ENCODE assay signal across 9 cellular contexts in the genomic region with DNA sequence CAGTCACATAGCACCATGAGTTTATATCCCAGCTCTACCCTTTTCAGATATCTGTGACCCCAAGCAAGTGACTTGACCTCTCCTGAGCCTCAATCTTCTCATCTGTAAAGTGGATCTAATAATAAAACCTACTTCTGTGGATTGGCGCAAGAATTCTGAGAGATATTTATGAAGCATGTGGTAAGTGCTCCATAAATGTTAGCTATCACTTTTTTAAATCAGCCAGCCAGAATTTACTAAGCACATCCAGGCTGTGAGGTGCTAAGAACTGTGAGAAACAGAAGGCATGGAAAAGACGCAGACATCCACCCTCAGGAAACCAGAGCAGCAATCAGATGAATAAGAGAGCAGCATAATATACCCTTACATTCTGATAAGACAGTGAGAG. TPM values are rescaled to one million over a fixed set of nuclear protein-coding genes. Genes with fewer than 3 reads are reported as not detected.
A peak's percentile ranks its signal among the peaks of the same experiment; 100 is the strongest.
DNase-seq lines count a peak whose midpoint lies in the region; ATAC-seq and TF ChIP-seq lines count a peak whose summit lies in the region.
"Had no signal": no experiment of that assay in that cellular context is flagged by ENCODE, and none has a peak within 500 bp of the region (broad histone marks: within the 10 kb centered on the region; RNA-seq: fewer than 3 reads in every experiment).

No MANE protein-coding gene starts in this region.

- H3K4me3 Mint-ChIP-seq in GM23338 (no peak overlapping the region; the same call in 2 of the 3 replicates), mesothelial cell of epicardium (no peak overlapping the region)
- H3K4me3 Mint-ChIP-seq: naive B cell had no signal

- no peaks in the 10 kb centered on the region for H3K9me3 ChIP-seq in skeletal muscle satellite cell (replicated peaks; ENCODE audit: low read length)

- no peaks in the 10 kb centered on the region for H3K9me2 ChIP-seq in GM23338 (ENCODE audit: insufficient read depth)

- no peaks in the 10 kb centered on the region for H3K36me3 ChIP-seq in GM23338 (ENCODE audit: insufficient read depth)
- no peaks in the 10 kb centered on the region for H3K36me3 ChIP-seq in skeletal muscle satellite cell (ENCODE audit: insufficient read depth, low read length)

- H3K27me3 ChIP-seq in GM23338 (ENCODE audit: insufficient read depth) (peaks cover 16% of the 10 kb centered on the region), skeletal muscle satellite cell (ENCODE audit: control insufficient read depth, insufficient read depth, low read length) (no peaks in the 10 kb centered on the region)

- H3K4me1 Mint-ChIP-seq in GM23338 (peaks cover 4% of the 10 kb centered on the region; the same call in 1 of the 3 replicates), mesothelial cell of epicardium (peaks cover 14% of the 10 kb centered on the region)

- H3K27me3 Mint-ChIP-seq in GM23338 (ENCODE audit: insufficient read depth, low read depth, poor library complexity) (peaks cover 4% of the 10 kb centered on the region), mesothelial cell of epicardium (ENCODE audit: low read depth) (no peaks in the 10 kb centered on the region)
- H3K27me3 Mint-ChIP-seq: naive B cell had no signal

- CTCF ChIA-PET in RWPE1 (lab: Yijun Ruan, JAX): no interaction called here

- in situ Hi-C loops in GM13977 (cut with MboI; ENCODE audit: low pct_unique_long_range_greater_than_20kb, low sequenced_read_pairs, unreplicated experiment) (no loop called here), ACHN (cut with HindIII; ENCODE audit: low pct_ligation_motif_present, low pct_unique_long_range_greater_than_20kb, low sequenced_read_pairs) (no loop called here)

- peak overlapping the region; percentile 87 for H3K9ac ChIP-seq in skeletal muscle satellite cell (ENCODE audit: low read depth, low read length)

- no peak for ATAC-seq in GM23338

- 0 out of 2 replicates have a peak overlapping the region, but pooled peaks have one; percentile 89 for H3K27ac ChIP-seq in GM23338 (ENCODE audit: low read depth)
- H3K27ac ChIP-seq in RWPE1: peak overlapping the region; percentile 80

- POLR2A ChIA-PET in RWPE1 (lab: Yijun Ruan, JAX; ENCODE audit: low non-redundant PET): no interaction called here

- 0 out of 2 replicates have a peak, but pooled peaks cover 7% of the 10 kb centered on the region for H3F3A ChIP-seq in GM23338 (replicated peaks; ENCODE audit: low read depth)

- no peak for TF ChIP-seq CTCF in GM23338 (conservative IDR thresholded peaks at IDR 0.05; ENCODE audit: low read depth in 2 of 2)
- TF ChIP-seq CTCF in RWPE1 (conservative IDR thresholded peaks at IDR 0.05; ENCODE audit: low read depth): no peak
- no peak for TF ChIP-seq CTCF in fibroblast of villous mesenchyme (IDR thresholded peaks at IDR 0.05; ENCODE audit: insufficient read depth, low read depth, low read length)
- TF ChIP-seq CTCF in mesothelial cell of epicardium (IDR thresholded peaks at IDR 0.05; ENCODE audit: unreplicated experiment): no peak
- no peak for TF ChIP-seq CTCF in GM13977 (IDR thresholded peaks at IDR 0.05; ENCODE audit: extremely low read depth, insufficient read depth, missing control alignments)

- H3K9me3 Mint-ChIP-seq in GM23338 (no peaks in the 10 kb centered on the region), mesothelial cell of epicardium (no peaks in the 10 kb centered on the region)
- H3K9me3 Mint-ChIP-seq: naive B cell had no signal

- H2AFZ ChIP-seq in GM23338: peak overlapping the region; percentile 100

- H3K4me1 ChIP-seq in GM23338 (ENCODE audit: insufficient read depth) (peaks cover 21% of the 10 kb centered on the region), skeletal muscle satellite cell (ENCODE audit: control insufficient read depth, insufficient read depth, low read length) (peaks cover 21% of the 10 kb centered on the region)

- no peaks in the 10 kb centered on the region; the same call in 1 of the 2 replicates for H4K20me1 ChIP-seq in GM23338 (replicated peaks; ENCODE audit: insufficient read depth)

- DNase-seq in GM23338 (ENCODE audit: low spot score) (no peak), RWPE1 (ENCODE audit: low spot score) (no peak), fibroblast of villous mesenchyme (ENCODE audit: low read depth) (no peak), mesothelial cell of epicardium (ENCODE audit: low spot score in 2 of 2, unreplicated experiment in 2 of 2) (no peak), GM13977 (ENCODE audit: low spot score) (no peak), ACHN (no peak), amniotic stem cell (lab: John Stamatoyannopoulos, UW) (no peak)

- H3K4me2 ChIP-seq in GM23338 (peak overlapping the region; percentile 83), skeletal muscle satellite cell (ENCODE audit: low read length) (peak overlapping the region; percentile 88)

- H3K79me2 ChIP-seq in GM23338 (replicated peaks; ENCODE audit: insufficient read depth): peaks cover 14% of the 10 kb centered on the region

- H3K4me3 ChIP-seq in GM23338: peak overlapping the region; percentile 94
- H3K4me3 ChIP-seq in fibroblast of villous mesenchyme (ENCODE audit: low read depth, low read length): peak overlapping the region; percentile 85
- peak overlapping the region; percentile 92 for H3K4me3 ChIP-seq in skeletal muscle satellite cell (ENCODE audit: low read length)

- peaks cover 10% of the 10 kb centered on the region for H3K36me3 Mint-ChIP-seq in GM23338 (ENCODE audit: low read depth)
- H3K36me3 Mint-ChIP-seq in mesothelial cell of epicardium: peaks cover 12% of the 10 kb centered on the region
- H3K36me3 Mint-ChIP-seq: naive B cell had no signal

- peak overlapping the region; percentile 77 for H3K27ac Mint-ChIP-seq in GM23338
- no peak overlapping the region for H3K27ac Mint-ChIP-seq in mesothelial cell of epicardium

TF ChIP-seq in GM23338, 12 proteins besides CTCF, POLR2A, EP300 and RAD21:
- no peak for TF ChIP-seq EZH2 (IDR thresholded peaks at IDR 0.05; ENCODE audit: low read depth, unreplicated experiment)

RNA-seq across cellular contexts. Expression of a gene that starts 0.9 kb away (rescaled TPM):
- 14.6 and 17.8 TPM in 2 replicates for total RNA-seq in GM23338 (2014; rRNA removed; shearing (Covaris generic))
- polyA plus RNA-seq in GM23338 (2016; fragmentation: Nextera tagmentation; extraction: Ambion mirVana): 29.0 and 36.3 TPM in 2 replicates
- total RNA-seq in fibroblast of villous mesenchyme (1.3 and 1.9 TPM in 2 replicates), mesothelial cell of epicardium (52.3 to 58.1 TPM (median 52.8 TPM) in 3 replicates)
- 1.1 and 1.8 TPM in 2 replicates for total RNA-seq in skeletal muscle satellite cell (2012; rRNA removed)

RNA-seq across cellular contexts. Expression of a gene that starts 7.7 kb away (rescaled TPM):
- total RNA-seq in GM23338 (2014; rRNA removed; shearing (Covaris generic)): 65.8 and 66.3 TPM in 2 replicates
- 26.5 and 31.3 TPM in 2 replicates for polyA plus RNA-seq in GM23338 (2016; fragmentation: Nextera tagmentation; extraction: Ambion mirVana)
- 10.6 and 11.2 TPM in 2 replicates for total RNA-seq in fibroblast of villous mesenchyme
- 3.7 and 4.1 TPM in 2 replicates for total RNA-seq in skeletal muscle satellite cell (2012; rRNA removed)
- 40.2 to 40.8 TPM (median 40.5 TPM) in 3 replicates for total RNA-seq in mesothelial cell of epicardium

RNA-seq across cellular contexts. Expression of a gene that starts 32.2 kb away (rescaled TPM):
- not detected in 2 replicates for total RNA-seq in GM23338 (2014; rRNA removed; shearing (Covaris generic))
- polyA plus RNA-seq in GM23338 (2016; fragmentation: Nextera tagmentation; extraction: Ambion mirVana): not detected in 2 replicates
- total RNA-seq in fibroblast of villous mesenchyme: not detected in 2 replicates
- not detected in 2 replicates for total RNA-seq in skeletal muscle satellite cell (2012; rRNA removed)
- total RNA-seq in mesothelial cell of epicardium: not detected in 3 replicates

RNA-seq across cellular contexts. Expression of a gene that starts 35.7 kb away (rescaled TPM):
- 29.0 and 32.0 TPM in 2 replicates for total RNA-seq in GM23338 (2014; rRNA removed; shearing (Covaris generic))
- polyA plus RNA-seq in GM23338 (2016; fragmentation: Nextera tagmentation; extraction: Ambion mirVana): 14.1 and 16.1 TPM in 2 replicates
- total RNA-seq in fibroblast of villous mesenchyme: 6.0 and 6.8 TPM in 2 replicates
- 3.3 and 4.2 TPM in 2 replicates for total RNA-seq in skeletal muscle satellite cell (2012; rRNA removed)
- total RNA-seq in mesothelial cell of epicardium: 65.9 to 67.0 TPM (median 66.8 TPM) in 3 replicates

RNA-seq across cellular contexts. Expression of a gene that starts 57.2 kb away (rescaled TPM):
- total RNA-seq in GM23338 (2014; rRNA removed; shearing (Covaris generic)): 14.4 and 19.8 TPM in 2 replicates
- polyA plus RNA-seq in GM23338 (2016; fragmentation: Nextera tagmentation; extraction: Ambion mirVana): 17.9 and 23.2 TPM in 2 replicates
- total RNA-seq in fibroblast of villous mesenchyme (53.5 and 73.1 TPM in 2 replicates), mesothelial cell of epicardium (41.0 to 46.2 TPM (median 41.2 TPM) in 3 replicates)
- 18.0 and 28.8 TPM in 2 replicates for total RNA-seq in skeletal muscle satellite cell (2012; rRNA removed)
